ENCODE assay signal across 15 cellular contexts in the genomic region with DNA sequence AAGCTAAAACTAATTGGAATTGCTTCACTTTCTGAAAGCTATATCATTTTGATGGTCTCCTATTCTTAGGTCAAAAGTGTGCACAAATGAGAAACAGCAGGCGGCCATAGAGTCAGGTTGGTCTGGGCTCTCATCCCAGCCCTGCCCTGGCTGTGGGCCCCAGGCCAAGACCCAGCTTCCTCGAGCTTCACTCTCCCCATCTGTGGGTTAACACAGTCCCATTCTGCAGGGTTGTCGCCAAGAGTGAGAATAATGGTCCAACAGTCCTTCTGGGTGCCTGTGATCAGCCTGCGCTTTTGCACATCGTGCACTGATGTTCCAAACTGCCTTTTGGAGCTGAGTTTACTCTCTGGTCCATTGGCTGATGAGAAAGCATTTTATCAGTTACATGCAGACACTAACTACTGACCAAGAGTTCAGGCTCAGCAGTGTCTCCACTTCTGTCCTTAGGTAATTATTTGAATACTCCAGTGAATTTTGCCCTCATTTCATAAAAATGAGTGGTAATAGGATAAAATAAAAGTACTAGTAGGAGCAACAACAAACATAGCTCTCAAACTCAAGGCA.
A peak's percentile ranks its signal among the peaks of the same experiment; 100 is the strongest.
DNase-seq lines count a peak whose midpoint lies in the region; ATAC-seq and TF ChIP-seq lines count a peak whose summit lies in the region.
"Had no signal": no experiment of that assay in that cellular context is flagged by ENCODE, and none has a peak within 500 bp of the region (broad histone marks: within the 10 kb centered on the region; RNA-seq: fewer than 3 reads in every experiment).

No MANE protein-coding gene starts in this region.

- peaks cover 30% of the 10 kb centered on the region for H3K36me3 Mint-ChIP-seq in activated CD4-positive, alpha-beta T cell treated with anti-CD3 and anti-CD28 coated beads, Interleukin-2, amount 10 ng/mL, durations not matched to agents 24 days and 14 days (ENCODE audit: low read depth)
- H3K36me3 Mint-ChIP-seq: WTC11 had no signal

- no peak for DNase-seq in activated CD4-positive, alpha-beta T cell treated with anti-CD3 and anti-CD28 coated beads, Interleukin-2, amount 10 ng/mL, durations not matched to agents 24 days and 14 days
- DNase-seq in activated CD4-positive, alpha-beta T cell treated with anti-CD3 and anti-CD28 coated beads, Interleukin-2, amount 50 U/mL, for 48 hours, result no peak
- DNase-seq in SJCRH30 (no peak), fibroblast of pulmonary artery (ENCODE audit: low read depth) (peak; percentile 7), psoas muscle (no peak), mucosa of gallbladder (ENCODE audit: low spot score) (no peak), NAMALWA (ENCODE audit: low spot score) (no peak)
- DNase-seq in activated effector memory CD4-positive, alpha-beta T cell treated with Interleukin-2 at 50 U/mL for 16 hours, result no peak
- DNase-seq: DND-41; kidney; NCI-H2227 treated with DMSO at 0.1 percent for 48 hours; stimulated activated CD4-positive, alpha-beta T cell treated with anti-CD3 and anti-CD28 coated beads, Interleukin-12 subunit alpha, Interleukin-12 subunit beta, amount 100 ng/mL, for 4 hours had no signal

- ATAC-seq in psoas muscle, result peak; percentile 48 to 70 (median 60)
- ATAC-seq: WTC11 had no signal

- peaks cover 17% of the 10 kb centered on the region for H3K4me1 ChIP-seq in SJCRH30
- peaks cover 16% of the 10 kb centered on the region for H3K4me1 ChIP-seq in psoas muscle

- TF ChIP-seq CTCF in fibroblast of pulmonary artery (IDR thresholded peaks at IDR 0.05; ENCODE audit: low read length, missing control alignments), result no peak
- TF ChIP-seq CTCF in psoas muscle (IDR thresholded peaks at IDR 0.05), result no peak

- peaks cover 27% of the 10 kb centered on the region for H3K4me1 Mint-ChIP-seq in activated CD4-positive, alpha-beta T cell treated with anti-CD3 and anti-CD28 coated beads, Interleukin-2, amount 10 ng/mL, durations not matched to agents 24 days and 14 days

- H3K4me3 Mint-ChIP-seq in activated CD4-positive, alpha-beta T cell treated with anti-CD3 and anti-CD28 coated beads, Interleukin-2, amount 10 ng/mL, durations not matched to agents 24 days and 14 days, result no peak overlapping the region
- H3K4me3 Mint-ChIP-seq: nephron, WTC11 had no signal

- H3K4me3 ChIP-seq in SJCRH30 (no peak overlapping the region), fibroblast of pulmonary artery (replicated peaks; ENCODE audit: low read depth, low read length) (no peak overlapping the region), psoas muscle (no peak overlapping the region)
- H3K4me3 ChIP-seq: esophagus muscularis mucosa had no signal

- H3K27me3 ChIP-seq in SJCRH30 (no peaks in the 10 kb centered on the region), psoas muscle (ENCODE audit: insufficient read depth in 3 of 3, low read length in 2 of 3) (no peaks in the 10 kb centered on the region)
- H3K27me3 ChIP-seq: esophagus muscularis mucosa had no signal

- H3K9me3 Mint-ChIP-seq in activated CD4-positive, alpha-beta T cell treated with anti-CD3 and anti-CD28 coated beads, Interleukin-2, amount 10 ng/mL, durations not matched to agents 24 days and 14 days, result no peaks in the 10 kb centered on the region
- H3K9me3 Mint-ChIP-seq: nephron, WTC11 had no signal

- H3K9me3 ChIP-seq in SJCRH30 (replicated peaks) (no peaks in the 10 kb centered on the region), psoas muscle (no peaks in the 10 kb centered on the region)
- H3K9me3 ChIP-seq: esophagus muscularis mucosa had no signal

- H3K27me3 Mint-ChIP-seq in activated CD4-positive, alpha-beta T cell treated with anti-CD3 and anti-CD28 coated beads, Interleukin-2, amount 10 ng/mL, durations not matched to agents 24 days and 14 days, result no peaks in the 10 kb centered on the region

- intact Hi-C loops in activated CD4-positive, alpha-beta T cell treated with anti-CD3 and anti-CD28 coated beads, Interleukin-2, amount 10 ng/mL, durations not matched to agents 24 days and 14 days (cut with micrococcal nuclease), result no loop called here
- intact Hi-C loops in psoas muscle (cut with DNase I), result no loop called here

- 26 to 28% (median 28%) methylated on average over 5 of the region's 5 CpGs for WGBS in psoas muscle, 3 donors

- H3K36me3 ChIP-seq in SJCRH30 (no peaks in the 10 kb centered on the region), psoas muscle (ENCODE audit: insufficient read depth in 1 of 2, low read depth in 1 of 2) (peaks cover 0 to 2% of the 10 kb centered on the region in 2 donors)

- H3K27ac ChIP-seq in SJCRH30 (peak overlapping the region; percentile 88; the same call in 1 of the 2 replicates), psoas muscle (no peak overlapping the region)
- H3K27ac ChIP-seq: esophagus muscularis mucosa had no signal

- H3K27ac Mint-ChIP-seq in activated CD4-positive, alpha-beta T cell treated with anti-CD3 and anti-CD28 coated beads, Interleukin-2, amount 10 ng/mL, durations not matched to agents 24 days and 14 days, result peak overlapping the region; percentile 51
- H3K27ac Mint-ChIP-seq: nephron, WTC11 had no signal
